ENCODE assay signal across 12 cellular contexts in genomic region chr9:115146581-115147021, GRCh38. TPM values are rescaled to one million over a fixed set of nuclear protein-coding genes. Genes with fewer than 3 reads are reported as not detected.
DNase-seq lines count a peak whose midpoint lies in the region; ATAC-seq and TF ChIP-seq lines count a peak whose summit lies in the region.
"Had no signal": no experiment of that assay in that cellular context is flagged by ENCODE, and none has a peak within 500 bp of the region (broad histone marks: within the 10 kb centered on the region; RNA-seq: fewer than 3 reads in every experiment).

No MANE protein-coding gene starts in this region.

- H3K4me1 ChIP-seq in SJSA1 (replicated peaks) (peaks cover 24% of the 10 kb centered on the region), rectal smooth muscle tissue (ENCODE audit: control insufficient read depth, insufficient read depth, low read length) (peaks cover 11% of the 10 kb centered on the region)

- H3K36me3 ChIP-seq in SJSA1 (no peaks in the 10 kb centered on the region), rectal smooth muscle tissue (ENCODE audit: control insufficient read depth, insufficient read depth, low read length) (no peaks in the 10 kb centered on the region)

- H3K4me3 ChIP-seq in SJSA1, result no peak overlapping the region
- no peak overlapping the region for H3K4me3 ChIP-seq in foreskin fibroblast (ENCODE audit: low read depth in 1 of 2, low read length in 2 of 2)
- H3K4me3 ChIP-seq in rectal smooth muscle tissue (ENCODE audit: low read length), result no peak overlapping the region

- H3K9ac ChIP-seq in rectal smooth muscle tissue (ENCODE audit: low read length), result no peak overlapping the region

- H3K27ac ChIP-seq in SJSA1, result peak overlapping the region; percentile 73
- H3K27ac ChIP-seq in rectal smooth muscle tissue (ENCODE audit: low read depth, low read length), result peak overlapping the region; percentile 95

- H3K9me3 ChIP-seq in SJSA1 (replicated peaks), result no peaks in the 10 kb centered on the region

- H3K27me3 ChIP-seq in SJSA1 (replicated peaks) (no peaks in the 10 kb centered on the region), rectal smooth muscle tissue (ENCODE audit: control insufficient read depth, insufficient read depth, low read length) (no peaks in the 10 kb centered on the region)

- DNase-seq in EL (peak; percentile 96), SJSA1 (ENCODE audit: low read depth in 1 of 2, low spot score in 2 of 2) (peak; percentile 46 to 79), foreskin fibroblast (peak; percentile 91 to 92), COR-L47 (lab: John Stamatoyannopoulos, UW) (no peak), retina (no peak), C1 segment of cervical spinal cord (lab: John Stamatoyannopoulos, UW) (no peak)
- DNase-seq: activated naive CD4-positive, alpha-beta T cell treated with Interleukin-2 at 50 U/mL for 16 hours; DND-41; glutamatergic neuron; occipital lobe had no signal

- no peak for ATAC-seq in HG02840 (IDR thresholded peaks at IDR 0.05; ENCODE audit: low FRiP score, unreplicated experiment)

- TF ChIP-seq CTCF in foreskin fibroblast (IDR thresholded peaks at IDR 0.05; ENCODE audit: low read depth, low read length), result no peak

RNA-seq across cellular contexts. Expression of gene TNC, which starts 28.6 kb away (rescaled TPM):
- total RNA-seq in SJSA1 (2014; rRNA removed; shearing (Covaris generic)), result 35.7 and 37.6 TPM in 2 replicates

Comparison
In these comparisons a context has a peak if more than half of its experiments do, and no peak if none do; other contexts are left out.
1. DNase-seq: peak in EL (single experiment), SJSA1 (2 of 2) and foreskin fibroblast (2 of 2); none in COR-L47 (single experiment), retina (single experiment) and C1 segment of cervical spinal cord (0 of 14).